Comparison of ENCODE assay signal across 1 cellular context in the genomic region with DNA sequence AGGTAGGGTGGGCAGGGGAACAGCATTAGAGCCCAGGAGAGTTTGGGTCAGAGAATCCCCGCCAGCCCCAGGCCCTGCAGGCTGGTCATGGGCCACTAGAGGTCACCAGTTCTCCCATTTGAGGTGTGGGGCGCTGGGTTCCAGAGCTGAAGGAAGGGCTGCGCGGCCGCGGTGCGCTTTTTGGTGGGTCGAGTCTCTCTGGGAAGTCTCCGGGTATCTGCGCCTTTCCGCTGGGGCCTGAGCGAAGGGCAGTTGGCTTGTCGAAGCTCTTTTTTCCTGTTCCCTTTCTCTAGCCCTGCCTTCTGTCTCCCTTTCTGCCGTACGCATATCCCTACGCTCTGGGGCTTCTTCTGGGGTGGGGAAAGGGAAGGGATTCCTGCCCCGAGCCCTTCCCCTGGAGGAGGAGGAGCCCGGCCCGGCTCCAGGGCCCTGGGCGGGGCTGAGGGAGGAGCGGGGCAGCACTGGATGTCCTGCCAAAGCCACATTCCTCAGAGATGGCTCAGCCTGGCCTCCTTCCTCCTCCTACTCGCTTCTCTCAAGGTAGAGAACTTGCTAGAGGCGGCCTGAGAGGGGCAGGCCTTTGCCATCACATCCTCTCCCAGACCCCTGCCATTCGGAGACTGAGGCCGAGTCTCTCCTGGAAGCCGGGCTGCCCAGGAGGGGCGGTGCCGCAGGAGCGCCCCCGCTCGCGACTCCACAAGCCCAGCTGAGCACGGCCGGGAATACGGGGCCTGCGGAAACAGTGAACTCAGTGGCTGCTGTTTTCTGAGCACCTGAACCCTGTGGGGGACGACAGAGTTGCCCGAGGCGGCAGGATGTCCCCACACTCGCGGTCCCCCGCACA.
TF ChIP-seq lines count a peak whose summit lies in the region.

No MANE protein-coding gene starts in this region.

TF ChIP-seq in K562, 482 proteins besides CTCF, POLR2A, EP300 and RAD21 (continued from another document and continues in another):
- TF ChIP-seq, protein P1, sequence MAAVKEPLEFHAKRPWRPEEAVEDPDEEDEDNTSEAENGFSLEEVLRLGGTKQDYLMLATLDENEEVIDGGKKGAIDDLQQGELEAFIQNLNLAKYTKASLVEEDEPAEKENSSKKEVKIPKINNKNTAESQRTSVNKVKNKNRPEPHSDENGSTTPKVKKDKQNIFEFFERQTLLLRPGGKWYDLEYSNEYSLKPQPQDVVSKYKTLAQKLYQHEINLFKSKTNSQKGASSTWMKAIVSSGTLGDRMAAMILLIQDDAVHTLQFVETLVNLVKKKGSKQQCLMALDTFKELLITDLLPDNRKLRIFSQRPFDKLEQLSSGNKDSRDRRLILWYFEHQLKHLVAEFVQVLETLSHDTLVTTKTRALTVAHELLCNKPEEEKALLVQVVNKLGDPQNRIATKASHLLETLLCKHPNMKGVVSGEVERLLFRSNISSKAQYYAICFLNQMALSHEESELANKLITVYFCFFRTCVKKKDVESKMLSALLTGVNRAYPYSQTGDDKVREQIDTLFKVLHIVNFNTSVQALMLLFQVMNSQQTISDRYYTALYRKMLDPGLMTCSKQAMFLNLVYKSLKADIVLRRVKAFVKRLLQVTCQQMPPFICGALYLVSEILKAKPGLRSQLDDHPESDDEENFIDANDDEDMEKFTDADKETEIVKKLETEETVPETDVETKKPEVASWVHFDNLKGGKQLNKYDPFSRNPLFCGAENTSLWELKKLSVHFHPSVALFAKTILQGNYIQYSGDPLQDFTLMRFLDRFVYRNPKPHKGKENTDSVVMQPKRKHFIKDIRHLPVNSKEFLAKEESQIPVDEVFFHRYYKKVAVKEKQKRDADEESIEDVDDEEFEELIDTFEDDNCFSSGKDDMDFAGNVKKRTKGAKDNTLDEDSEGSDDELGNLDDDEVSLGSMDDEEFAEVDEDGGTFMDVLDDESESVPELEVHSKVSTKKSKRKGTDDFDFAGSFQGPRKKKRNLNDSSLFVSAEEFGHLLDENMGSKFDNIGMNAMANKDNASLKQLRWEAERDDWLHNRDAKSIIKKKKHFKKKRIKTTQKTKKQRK (IDR thresholded peaks at IDR 0.05; ENCODE audit: borderline replicate concordance, low read depth, low read length) = no peak
- TF ChIP-seq, protein P2, sequence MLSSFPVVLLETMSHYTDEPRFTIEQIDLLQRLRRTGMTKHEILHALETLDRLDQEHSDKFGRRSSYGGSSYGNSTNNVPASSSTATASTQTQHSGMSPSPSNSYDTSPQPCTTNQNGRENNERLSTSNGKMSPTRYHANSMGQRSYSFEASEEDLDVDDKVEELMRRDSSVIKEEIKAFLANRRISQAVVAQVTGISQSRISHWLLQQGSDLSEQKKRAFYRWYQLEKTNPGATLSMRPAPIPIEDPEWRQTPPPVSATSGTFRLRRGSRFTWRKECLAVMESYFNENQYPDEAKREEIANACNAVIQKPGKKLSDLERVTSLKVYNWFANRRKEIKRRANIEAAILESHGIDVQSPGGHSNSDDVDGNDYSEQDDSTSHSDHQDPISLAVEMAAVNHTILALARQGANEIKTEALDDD (IDR thresholded peaks at IDR 0.05) = no peak
- TF ChIP-seq HMG20B (CRISPR knock-in tag; IDR thresholded peaks at IDR 0.05) = no peak
- TF ChIP-seq KHSRP (IDR thresholded peaks at IDR 0.05) = no peak
- no peak for TF ChIP-seq ZNF23 (CRISPR knock-in tag; IDR thresholded peaks at IDR 0.05)
- no peak for TF ChIP-seq ZNF184 (CRISPR knock-in tag; IDR thresholded peaks at IDR 0.05)
- no peak; a peak in 2 of 4 replicates for TF ChIP-seq RCOR1 (IDR thresholded peaks at IDR 0.05; ENCODE audit: borderline replicate concordance in 1 of 2, low read depth in 2 of 2, low read length in 2 of 2)
- TF ChIP-seq, protein P3, sequence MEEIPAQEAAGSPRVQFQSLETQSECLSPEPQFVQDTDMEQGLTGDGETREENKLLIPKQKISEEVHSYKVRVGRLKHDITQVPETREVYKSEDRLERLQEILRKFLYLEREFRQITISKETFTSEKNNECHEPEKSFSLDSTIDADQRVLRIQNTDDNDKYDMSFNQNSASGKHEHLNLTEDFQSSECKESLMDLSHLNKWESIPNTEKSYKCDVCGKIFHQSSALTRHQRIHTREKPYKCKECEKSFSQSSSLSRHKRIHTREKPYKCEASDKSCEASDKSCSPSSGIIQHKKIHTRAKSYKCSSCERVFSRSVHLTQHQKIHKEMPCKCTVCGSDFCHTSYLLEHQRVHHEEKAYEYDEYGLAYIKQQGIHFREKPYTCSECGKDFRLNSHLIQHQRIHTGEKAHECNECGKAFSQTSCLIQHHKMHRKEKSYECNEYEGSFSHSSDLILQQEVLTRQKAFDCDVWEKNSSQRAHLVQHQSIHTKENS (CRISPR knock-in tag; IDR thresholded peaks at IDR 0.05) = no peak
- no peak for TF ChIP-seq ZNF121 (CRISPR knock-in tag; conservative IDR thresholded peaks at IDR 0.05)
- 0 out of 4 replicates have a peak, but pooled peaks of 1 of the 2 experiments have one; percentile 21 for TF ChIP-seq TBL1XR1 (IDR thresholded peaks at IDR 0.05; ENCODE audit: low read length in 2 of 2)
- no peak for TF ChIP-seq NFE2 (IDR thresholded peaks at IDR 0.05; ENCODE audit: low read depth)
- peak; percentile 61 for TF ChIP-seq ZNF592 (IDR thresholded peaks at IDR 0.05)
- TF ChIP-seq CLOCK (CRISPR knock-in tag; IDR thresholded peaks at IDR 0.05; ENCODE audit: borderline replicate concordance) = no peak
- no peak for TF ChIP-seq ZNF232 (CRISPR knock-in tag; IDR thresholded peaks at IDR 0.05)
- TF ChIP-seq ELK3 (CRISPR knock-in tag; IDR thresholded peaks at IDR 0.05) = no peak
- TF ChIP-seq GABPA (tag; conservative IDR thresholded peaks at IDR 0.05; ENCODE audit: low read depth) = no peak
- no peak for TF ChIP-seq MGA (IDR thresholded peaks at IDR 0.05)
- no peak for TF ChIP-seq ZNF764 (CRISPR knock-in tag; IDR thresholded peaks at IDR 0.05; ENCODE audit: low read depth)
- no peak for TF ChIP-seq KLF10 (CRISPR knock-in tag; IDR thresholded peaks at IDR 0.05)
- TF ChIP-seq POLR2H (tag; IDR thresholded peaks at IDR 0.05; ENCODE audit: low read depth) = no peak; the same call in 1 of the 2 replicates
- TF ChIP-seq ZNF384 (IDR thresholded peaks at IDR 0.05; ENCODE audit: low read depth, low read length) = no peak; the same call in 1 of the 2 replicates
